8 cellular contexts compared by ENCODE assay signal in the genomic region with DNA sequence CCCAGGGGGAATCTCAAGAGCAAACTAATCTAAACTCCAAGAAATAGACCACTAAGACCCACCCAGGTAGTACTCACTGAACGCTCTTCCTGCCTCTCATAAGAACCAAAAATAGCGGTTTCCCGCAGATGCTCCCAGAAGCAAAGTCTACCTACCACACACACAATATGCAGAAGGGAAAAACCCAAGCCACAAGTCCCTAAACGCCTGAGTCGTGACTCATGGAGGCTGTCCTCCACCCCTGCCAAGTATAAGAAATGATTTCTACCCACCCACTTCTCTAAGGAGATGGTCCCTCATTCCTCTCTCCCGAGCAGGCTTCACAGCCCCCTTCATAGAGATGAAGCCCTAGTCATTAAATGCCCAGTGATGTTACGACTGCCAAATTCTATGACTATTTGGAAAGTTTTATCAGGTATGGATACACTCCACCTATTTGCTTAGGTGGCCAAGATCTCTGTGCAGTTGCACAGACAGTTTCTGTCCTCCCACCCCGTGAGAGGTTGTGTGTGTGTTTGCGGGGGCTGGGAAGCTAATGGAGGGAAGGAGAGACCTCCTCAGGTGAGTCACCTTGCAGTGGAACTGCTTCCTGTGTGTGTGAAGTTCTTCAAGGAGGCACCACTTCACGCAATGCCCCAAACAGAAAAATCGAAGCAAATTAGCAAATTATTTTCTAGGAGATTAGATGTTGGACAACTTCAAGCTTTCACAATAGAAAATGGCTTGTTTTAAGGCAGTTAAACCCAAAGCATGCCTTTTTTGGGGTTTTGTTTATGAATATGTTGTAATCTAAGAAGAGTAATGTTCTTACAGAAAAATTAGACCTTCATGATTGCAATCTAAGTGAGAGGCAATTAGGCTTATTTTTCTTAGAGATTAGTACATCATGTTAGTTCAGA.
A peak's percentile ranks its signal among the peaks of the same experiment; 100 is the strongest.
DNase-seq lines count a peak whose midpoint lies in the region; ATAC-seq and TF ChIP-seq lines count a peak whose summit lies in the region.

No MANE protein-coding gene starts in this region.

- intact Hi-C loops in colonic mucosa (cut with DNase I): no loop called here

- H3K4me1 ChIP-seq in colonic mucosa (peaks cover 8% of the 10 kb centered on the region), mucosa of rectum (ENCODE audit: control insufficient read depth in 2 of 2, insufficient read depth in 2 of 2, low read length in 2 of 2) (peaks cover 21 to 22% of the 10 kb centered on the region in 2 donors)

- TF ChIP-seq CTCF in colonic mucosa (IDR thresholded peaks at IDR 0.05): no peak
- TF ChIP-seq CTCF in WERI-Rb-1 (IDR thresholded peaks at IDR 0.05; ENCODE audit: low read depth, low read length): no peak

- H3K36me3 ChIP-seq in colonic mucosa: no peaks in the 10 kb centered on the region
- no peaks in the 10 kb centered on the region for H3K36me3 ChIP-seq in mucosa of rectum (ENCODE audit: control insufficient read depth in 2 of 2, insufficient read depth in 2 of 2, low read length in 2 of 2)
- no peaks in the 10 kb centered on the region for H3K36me3 ChIP-seq in WERI-Rb-1

- no peaks in the 10 kb centered on the region for H3K27me3 ChIP-seq in colonic mucosa
- H3K27me3 ChIP-seq in mucosa of rectum (ENCODE audit: control insufficient read depth in 2 of 2, insufficient read depth in 2 of 2, low read length in 2 of 2): no peaks in the 10 kb centered on the region
- no peaks in the 10 kb centered on the region for H3K27me3 ChIP-seq in WERI-Rb-1 (ENCODE audit: insufficient read depth, low read depth, severe bottlenecking)

- H3K9ac ChIP-seq in colonic mucosa (ENCODE audit: low read depth in 2 of 2, low read length in 2 of 2) (peak overlapping the region in 1 of 2 donors; percentile 78), mucosa of rectum (ENCODE audit: low read depth in 1 of 2, low read length in 2 of 2) (peak overlapping the region; percentile 32 to 50)

- no peaks in the 10 kb centered on the region for H3K9me3 ChIP-seq in colonic mucosa
- no peaks in the 10 kb centered on the region for H3K9me3 ChIP-seq in mucosa of rectum (ENCODE audit: control insufficient read depth in 2 of 2, low read length in 2 of 2)
- no peaks in the 10 kb centered on the region for H3K9me3 ChIP-seq in WERI-Rb-1 (ENCODE audit: severe bottlenecking)

- H3K4me3 ChIP-seq in colonic mucosa: no peak overlapping the region
- H3K4me3 ChIP-seq in mucosa of rectum (ENCODE audit: low read length in 2 of 2): no peak overlapping the region
- no peak overlapping the region for H3K4me3 ChIP-seq in WERI-Rb-1 (ENCODE audit: low read depth, low read length)

- H3K27ac ChIP-seq in colonic mucosa: peak overlapping the region; percentile 73
- H3K27ac ChIP-seq in mucosa of rectum (ENCODE audit: low read depth in 2 of 2, low read length in 2 of 2): peak overlapping the region; percentile 81 to 85
- H3K27ac ChIP-seq in WERI-Rb-1: no peak overlapping the region

- DNase-seq in A172 (ENCODE audit: low spot score) (peak; percentile 99), colonic mucosa (peak; percentile 55), WERI-Rb-1 (no peak)
- peak; percentile 67 for DNase-seq in stimulated activated naive CD8-positive, alpha-beta T cell treated with anti-CD3 and anti-CD28 coated beads, Interleukin-15, Interleukin-2, amounts not matched to agents 100 U/mL and 50 U/mL, for 24 hours

- ATAC-seq in HG02610 (IDR thresholded peaks at IDR 0.05; ENCODE audit: unreplicated experiment) (peak; percentile 46), GM19452 (IDR thresholded peaks at IDR 0.05; ENCODE audit: unreplicated experiment) (no peak)
- ATAC-seq in activated CD4-positive, CD25-positive, alpha-beta regulatory T cell treated with anti-CD3 and anti-CD28 coated beads, Interleukin-2, amount 50 U/mL, for 24 hours: peak; percentile 92
- peak; percentile 93 for ATAC-seq in stimulated activated naive CD8-positive, alpha-beta T cell treated with anti-CD3 and anti-CD28 coated beads, Interleukin-15, Interleukin-2, amounts not matched to agents 100 U/mL and 50 U/mL, for 24 hours
